In the genomic region with DNA sequence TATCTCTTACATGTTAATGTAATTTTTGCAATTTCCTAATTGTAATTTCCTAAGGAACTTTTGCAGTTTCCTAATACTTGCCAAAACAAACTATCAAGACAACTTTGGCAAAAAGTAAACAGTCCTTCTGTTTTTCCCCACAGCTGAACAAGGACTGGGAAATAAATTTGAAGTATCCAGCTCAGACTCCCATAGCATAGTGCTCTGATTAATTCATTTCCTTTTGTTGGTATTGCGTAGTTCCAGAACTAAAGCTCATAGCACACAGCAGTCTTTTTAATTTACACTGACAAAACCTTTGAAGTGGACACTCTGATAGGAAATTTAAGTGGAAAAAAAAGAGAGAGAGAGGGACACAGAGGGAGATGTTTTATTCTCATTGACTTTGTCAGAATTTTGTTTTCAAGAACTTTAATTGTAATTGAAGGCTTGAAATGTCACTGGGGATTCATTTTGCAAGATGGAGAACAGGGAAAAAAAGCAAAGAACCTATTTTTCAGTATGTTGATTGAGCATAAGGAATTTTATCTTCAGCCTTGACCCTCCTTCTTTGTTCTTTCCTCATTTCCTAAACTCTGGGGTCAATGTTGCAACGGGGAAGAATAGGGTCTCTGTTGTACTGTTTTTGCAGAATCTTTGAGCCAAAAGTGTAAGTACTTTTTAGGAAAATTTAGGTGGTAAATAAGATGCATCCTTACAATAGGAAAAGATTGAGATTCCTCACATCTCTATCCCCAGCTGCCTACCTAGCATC, we compare ENCODE assay signal across 1 cellular context.
A peak's percentile ranks its signal among the peaks of the same experiment; 100 is the strongest.
TF ChIP-seq lines count a peak whose summit lies in the region.

No MANE protein-coding gene starts in this region.

TF ChIP-seq in HepG2, 621 proteins besides CTCF, POLR2A, EP300 and RAD21 (continued from another document and continues in another):
- TF ChIP-seq ZNF362 (CRISPR knock-in tag; IDR thresholded peaks at IDR 0.05; ENCODE audit: borderline replicate concordance) (peak; percentile 43; the same call in 1 of the 2 replicates), ZNF678 (CRISPR knock-in tag; IDR thresholded peaks at IDR 0.05) (no peak), ZFX (CRISPR knock-in tag; IDR thresholded peaks at IDR 0.05; ENCODE audit: low read depth) (no peak), SOX6 (IDR thresholded peaks at IDR 0.05) (no peak), SOX6 (CRISPR knock-in tag; IDR thresholded peaks at IDR 0.05) (peak; percentile 79), NR2F1 (CRISPR knock-in tag; IDR thresholded peaks at IDR 0.05) (peak; percentile 7 to 79; a peak in 3 of 4 replicates), ZSCAN30 (CRISPR knock-in tag; IDR thresholded peaks at IDR 0.05) (no peak), ZNF790 (CRISPR knock-in tag; IDR thresholded peaks at IDR 0.05; ENCODE audit: borderline replicate concordance) (no peak), ZNF205 (CRISPR knock-in tag; IDR thresholded peaks at IDR 0.05) (no peak), XBP1 (CRISPR knock-in tag; IDR thresholded peaks at IDR 0.05) (no peak), ZNF607 (CRISPR knock-in tag; IDR thresholded peaks at IDR 0.05; ENCODE audit: borderline replicate concordance) (no peak), CREM (IDR thresholded peaks at IDR 0.05) (peak; percentile 42; the same call in 1 of the 2 replicates), CREM (CRISPR knock-in tag; IDR thresholded peaks at IDR 0.05) (no peak), ZNF282 (IDR thresholded peaks at IDR 0.05; ENCODE audit: partially characterized antibody) (no peak), RNF2 (conservative IDR thresholded peaks at IDR 0.05; ENCODE audit: low read depth) (no peak), GATA4 (IDR thresholded peaks at IDR 0.05; ENCODE audit: borderline replicate concordance, low read depth) (peak; percentile 66; the same call in 1 of the 2 replicates), SCMH1 (CRISPR knock-in tag; IDR thresholded peaks at IDR 0.05; ENCODE audit: borderline replicate concordance) (no peak), PAF1 (CRISPR knock-in tag; IDR thresholded peaks at IDR 0.05) (no peak), ZNF615 (CRISPR knock-in tag; IDR thresholded peaks at IDR 0.05; ENCODE audit: borderline replicate concordance) (no peak), ASH2L (IDR thresholded peaks at IDR 0.05; ENCODE audit: insufficient read length, low read depth, low read length) (peak; percentile 25), GATAD2A (CRISPR knock-in tag; IDR thresholded peaks at IDR 0.05) (peak; percentile 57; the same call in 1 of the 2 replicates), TAF1 (CRISPR knock-in tag; IDR thresholded peaks at IDR 0.05) (no peak), HMG20A (CRISPR knock-in tag; IDR thresholded peaks at IDR 0.05; ENCODE audit: borderline replicate concordance) (peak; percentile 26; the same call in 1 of the 2 replicates), MIXL1 (CRISPR knock-in tag; IDR thresholded peaks at IDR 0.05) (no peak), JARID2 (CRISPR knock-in tag; IDR thresholded peaks at IDR 0.05; ENCODE audit: insufficient replicate concordance) (no peak), RFX5 (IDR thresholded peaks at IDR 0.05; ENCODE audit: low read depth, low read length) (no peak), ZNF891 (CRISPR knock-in tag; IDR thresholded peaks at IDR 0.05) (no peak), FOXA3 (CRISPR knock-in tag; IDR thresholded peaks at IDR 0.05) (0 out of 2 replicates have a peak, but pooled peaks have one; percentile 8), MAFF (IDR thresholded peaks at IDR 0.05; ENCODE audit: low read depth, low read length) (no peak), JDP2 (CRISPR knock-in tag; IDR thresholded peaks at IDR 0.05; ENCODE audit: borderline replicate concordance) (no peak), U2AF2 (IDR thresholded peaks at IDR 0.05; ENCODE audit: low read depth, low read length) (no peak), PCBP2 (optimal IDR thresholded peaks at IDR 0.05; ENCODE audit: low read depth, low read length, poor library complexity, severe bottlenecking) (no peak), SNAPC5 (CRISPR knock-in tag; IDR thresholded peaks at IDR 0.05; ENCODE audit: borderline replicate concordance) (no peak), NCOA5 (CRISPR knock-in tag; IDR thresholded peaks at IDR 0.05) (no peak), NFYC (CRISPR knock-in tag; IDR thresholded peaks at IDR 0.05) (no peak), ZBTB44 (CRISPR knock-in tag; IDR thresholded peaks at IDR 0.05) (no peak), ZNF124 (CRISPR knock-in tag; IDR thresholded peaks at IDR 0.05) (no peak), SOX5 (CRISPR knock-in tag; IDR thresholded peaks at IDR 0.05; ENCODE audit: borderline replicate concordance) (peak; percentile 82), NFE2L1 (CRISPR knock-in tag; IDR thresholded peaks at IDR 0.05; ENCODE audit: borderline replicate concordance) (no peak), ZNF331 (CRISPR knock-in tag; IDR thresholded peaks at IDR 0.05) (0 out of 2 replicates have a peak, but pooled peaks have one; percentile 18), PLRG1 (conservative IDR thresholded peaks at IDR 0.05) (no peak), FIP1L1 (IDR thresholded peaks at IDR 0.05; ENCODE audit: borderline replicate concordance, insufficient read depth, low read depth, low read length) (no peak), SRY (CRISPR knock-in tag; IDR thresholded peaks at IDR 0.05) (no peak), CCDC6 (CRISPR knock-in tag; IDR thresholded peaks at IDR 0.05) (no peak), ZEB1 (IDR thresholded peaks at IDR 0.05; ENCODE audit: insufficient replicate concordance, low read depth) (no peak), PITX1 (CRISPR knock-in tag; IDR thresholded peaks at IDR 0.05) (no peak), FOXJ3 (CRISPR knock-in tag; IDR thresholded peaks at IDR 0.05; ENCODE audit: borderline replicate concordance) (no peak), TCF7L2 (IDR thresholded peaks at IDR 0.05; ENCODE audit: low read depth, low read length) (0 out of 2 replicates have a peak, but pooled peaks have one; percentile 71), NR2F2 (IDR thresholded peaks at IDR 0.05; ENCODE audit: borderline replicate concordance, low read depth) (peak; percentile 90), ZNF792 (CRISPR knock-in tag; IDR thresholded peaks at IDR 0.05) (no peak)
- TF ChIP-seq, protein P1, sequence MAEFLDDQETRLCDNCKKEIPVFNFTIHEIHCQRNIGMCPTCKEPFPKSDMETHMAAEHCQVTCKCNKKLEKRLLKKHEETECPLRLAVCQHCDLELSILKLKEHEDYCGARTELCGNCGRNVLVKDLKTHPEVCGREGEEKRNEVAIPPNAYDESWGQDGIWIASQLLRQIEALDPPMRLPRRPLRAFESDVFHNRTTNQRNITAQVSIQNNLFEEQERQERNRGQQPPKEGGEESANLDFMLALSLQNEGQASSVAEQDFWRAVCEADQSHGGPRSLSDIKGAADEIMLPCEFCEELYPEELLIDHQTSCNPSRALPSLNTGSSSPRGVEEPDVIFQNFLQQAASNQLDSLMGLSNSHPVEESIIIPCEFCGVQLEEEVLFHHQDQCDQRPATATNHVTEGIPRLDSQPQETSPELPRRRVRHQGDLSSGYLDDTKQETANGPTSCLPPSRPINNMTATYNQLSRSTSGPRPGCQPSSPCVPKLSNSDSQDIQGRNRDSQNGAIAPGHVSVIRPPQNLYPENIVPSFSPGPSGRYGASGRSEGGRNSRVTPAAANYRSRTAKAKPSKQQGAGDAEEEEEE (CRISPR knock-in tag; IDR thresholded peaks at IDR 0.05; ENCODE audit: borderline replicate concordance): no peak
- TF ChIP-seq, protein P2, sequence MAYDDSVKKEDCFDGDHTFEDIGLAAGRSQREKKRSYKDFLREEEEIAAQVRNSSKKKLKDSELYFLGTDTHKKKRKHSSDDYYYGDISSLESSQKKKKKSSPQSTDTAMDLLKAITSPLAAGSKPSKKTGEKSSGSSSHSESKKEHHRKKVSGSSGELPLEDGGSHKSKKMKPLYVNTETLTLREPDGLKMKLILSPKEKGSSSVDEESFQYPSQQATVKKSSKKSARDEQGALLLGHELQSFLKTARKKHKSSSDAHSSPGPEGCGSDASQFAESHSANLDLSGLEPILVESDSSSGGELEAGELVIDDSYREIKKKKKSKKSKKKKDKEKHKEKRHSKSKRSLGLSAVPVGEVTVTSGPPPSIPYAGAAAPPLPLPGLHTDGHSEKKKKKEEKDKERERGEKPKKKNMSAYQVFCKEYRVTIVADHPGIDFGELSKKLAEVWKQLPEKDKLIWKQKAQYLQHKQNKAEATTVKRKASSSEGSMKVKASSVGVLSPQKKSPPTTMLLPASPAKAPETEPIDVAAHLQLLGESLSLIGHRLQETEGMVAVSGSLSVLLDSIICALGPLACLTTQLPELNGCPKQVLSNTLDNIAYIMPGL (CRISPR knock-in tag; IDR thresholded peaks at IDR 0.05; ENCODE audit: borderline replicate concordance in 1 of 2, low read depth in 1 of 2): no peak
- TF ChIP-seq, protein P3, sequence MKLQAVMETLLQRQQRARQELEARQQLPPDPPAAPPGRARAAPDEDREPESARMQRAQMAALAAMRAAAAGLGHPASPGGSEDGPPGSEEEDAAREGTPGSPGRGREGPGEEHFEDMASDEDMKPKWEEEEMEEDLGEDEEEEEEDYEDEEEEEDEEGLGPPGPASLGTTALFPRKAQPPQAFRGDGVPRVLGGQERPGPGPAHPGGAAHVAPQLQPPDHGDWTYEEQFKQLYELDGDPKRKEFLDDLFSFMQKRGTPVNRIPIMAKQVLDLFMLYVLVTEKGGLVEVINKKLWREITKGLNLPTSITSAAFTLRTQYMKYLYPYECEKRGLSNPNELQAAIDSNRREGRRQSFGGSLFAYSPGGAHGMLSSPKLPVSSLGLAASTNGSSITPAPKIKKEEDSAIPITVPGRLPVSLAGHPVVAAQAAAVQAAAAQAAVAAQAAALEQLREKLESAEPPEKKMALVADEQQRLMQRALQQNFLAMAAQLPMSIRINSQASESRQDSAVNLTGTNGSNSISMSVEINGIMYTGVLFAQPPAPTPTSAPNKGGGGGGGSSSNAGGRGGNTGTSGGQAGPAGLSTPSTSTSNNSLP (IDR thresholded peaks at IDR 0.05; ENCODE audit: low read depth, low read length): no peak
- TF ChIP-seq, protein P4, sequence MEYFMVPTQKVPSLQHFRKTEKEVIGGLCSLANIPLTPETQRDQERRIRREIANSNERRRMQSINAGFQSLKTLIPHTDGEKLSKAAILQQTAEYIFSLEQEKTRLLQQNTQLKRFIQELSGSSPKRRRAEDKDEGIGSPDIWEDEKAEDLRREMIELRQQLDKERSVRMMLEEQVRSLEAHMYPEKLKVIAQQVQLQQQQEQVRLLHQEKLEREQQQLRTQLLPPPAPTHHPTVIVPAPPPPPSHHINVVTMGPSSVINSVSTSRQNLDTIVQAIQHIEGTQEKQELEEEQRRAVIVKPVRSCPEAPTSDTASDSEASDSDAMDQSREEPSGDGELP (IDR thresholded peaks at IDR 0.05; ENCODE audit: borderline replicate concordance, low read depth): no peak
- TF ChIP-seq, protein P5, sequence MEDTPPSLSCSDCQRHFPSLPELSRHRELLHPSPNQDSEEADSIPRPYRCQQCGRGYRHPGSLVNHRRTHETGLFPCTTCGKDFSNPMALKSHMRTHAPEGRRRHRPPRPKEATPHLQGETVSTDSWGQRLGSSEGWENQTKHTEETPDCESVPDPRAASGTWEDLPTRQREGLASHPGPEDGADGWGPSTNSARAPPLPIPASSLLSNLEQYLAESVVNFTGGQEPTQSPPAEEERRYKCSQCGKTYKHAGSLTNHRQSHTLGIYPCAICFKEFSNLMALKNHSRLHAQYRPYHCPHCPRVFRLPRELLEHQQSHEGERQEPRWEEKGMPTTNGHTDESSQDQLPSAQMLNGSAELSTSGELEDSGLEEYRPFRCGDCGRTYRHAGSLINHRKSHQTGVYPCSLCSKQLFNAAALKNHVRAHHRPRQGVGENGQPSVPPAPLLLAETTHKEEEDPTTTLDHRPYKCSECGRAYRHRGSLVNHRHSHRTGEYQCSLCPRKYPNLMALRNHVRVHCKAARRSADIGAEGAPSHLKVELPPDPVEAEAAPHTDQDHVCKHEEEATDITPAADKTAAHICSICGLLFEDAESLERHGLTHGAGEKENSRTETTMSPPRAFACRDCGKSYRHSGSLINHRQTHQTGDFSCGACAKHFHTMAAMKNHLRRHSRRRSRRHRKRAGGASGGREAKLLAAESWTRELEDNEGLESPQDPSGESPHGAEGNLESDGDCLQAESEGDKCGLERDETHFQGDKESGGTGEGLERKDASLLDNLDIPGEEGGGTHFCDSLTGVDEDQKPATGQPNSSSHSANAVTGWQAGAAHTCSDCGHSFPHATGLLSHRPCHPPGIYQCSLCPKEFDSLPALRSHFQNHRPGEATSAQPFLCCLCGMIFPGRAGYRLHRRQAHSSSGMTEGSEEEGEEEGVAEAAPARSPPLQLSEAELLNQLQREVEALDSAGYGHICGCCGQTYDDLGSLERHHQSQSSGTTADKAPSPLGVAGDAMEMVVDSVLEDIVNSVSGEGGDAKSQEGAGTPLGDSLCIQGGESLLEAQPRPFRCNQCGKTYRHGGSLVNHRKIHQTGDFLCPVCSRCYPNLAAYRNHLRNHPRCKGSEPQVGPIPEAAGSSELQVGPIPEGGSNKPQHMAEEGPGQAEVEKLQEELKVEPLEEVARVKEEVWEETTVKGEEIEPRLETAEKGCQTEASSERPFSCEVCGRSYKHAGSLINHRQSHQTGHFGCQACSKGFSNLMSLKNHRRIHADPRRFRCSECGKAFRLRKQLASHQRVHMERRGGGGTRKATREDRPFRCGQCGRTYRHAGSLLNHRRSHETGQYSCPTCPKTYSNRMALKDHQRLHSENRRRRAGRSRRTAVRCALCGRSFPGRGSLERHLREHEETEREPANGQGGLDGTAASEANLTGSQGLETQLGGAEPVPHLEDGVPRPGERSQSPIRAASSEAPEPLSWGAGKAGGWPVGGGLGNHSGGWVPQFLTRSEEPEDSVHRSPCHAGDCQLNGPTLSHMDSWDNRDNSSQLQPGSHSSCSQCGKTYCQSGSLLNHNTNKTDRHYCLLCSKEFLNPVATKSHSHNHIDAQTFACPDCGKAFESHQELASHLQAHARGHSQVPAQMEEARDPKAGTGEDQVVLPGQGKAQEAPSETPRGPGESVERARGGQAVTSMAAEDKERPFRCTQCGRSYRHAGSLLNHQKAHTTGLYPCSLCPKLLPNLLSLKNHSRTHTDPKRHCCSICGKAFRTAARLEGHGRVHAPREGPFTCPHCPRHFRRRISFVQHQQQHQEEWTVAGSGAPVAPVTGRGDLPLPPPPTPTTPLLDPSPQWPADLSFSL (CRISPR knock-in tag; IDR thresholded peaks at IDR 0.05): no peak
